Comparison of ENCODE assay signal across 21 cellular contexts in the genomic region with DNA sequence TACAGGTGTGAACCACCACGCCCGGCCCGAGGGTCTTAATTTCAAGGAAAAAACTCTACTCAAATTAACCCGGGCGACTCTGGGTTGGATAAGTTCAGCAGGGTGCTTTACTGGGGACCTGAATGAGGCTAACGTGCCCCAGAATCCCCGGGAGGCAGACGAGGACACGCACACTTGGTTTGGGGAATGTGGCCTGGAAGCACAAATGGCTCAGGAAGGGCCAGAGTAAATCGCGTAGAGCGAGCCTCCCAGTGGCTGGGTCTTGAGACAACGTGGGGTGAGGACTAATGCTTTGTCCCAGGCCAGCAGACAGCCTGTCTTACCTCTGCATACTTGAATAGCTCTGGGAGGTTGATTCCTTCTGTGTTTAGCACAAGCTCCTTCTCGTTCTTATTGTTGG.
DNase-seq lines count a peak whose midpoint lies in the region; ATAC-seq and TF ChIP-seq lines count a peak whose summit lies in the region.
"Had no signal": no experiment of that assay in that cellular context is flagged by ENCODE, and none has a peak within 500 bp of the region (broad histone marks: within the 10 kb centered on the region; RNA-seq: fewer than 3 reads in every experiment).

No MANE protein-coding gene starts in this region.

- no peaks in the 10 kb centered on the region for H3K9me3 ChIP-seq in right atrium auricular region
- no peaks in the 10 kb centered on the region for H3K9me3 ChIP-seq in naive thymus-derived CD4-positive, alpha-beta T cell (ENCODE audit: control insufficient read depth in 2 of 3, low read length in 3 of 3)
- H3K9me3 ChIP-seq: Peyer's patch had no signal

- no peak overlapping the region for H3K4me3 Mint-ChIP-seq in activated CD4-positive, alpha-beta T cell treated with anti-CD3 and anti-CD28 coated beads, Interleukin-2, amount 10 ng/mL, durations not matched to agents 24 days and 14 days
- no peak overlapping the region for H3K4me3 Mint-ChIP-seq in activated CD4-positive, alpha-beta T cell treated with anti-CD3 and anti-CD28 coated beads, Interleukin-2, amount 10 ng/mL, durations not matched to agents 7 days and 5 days
- H3K4me3 Mint-ChIP-seq in naive thymus-derived CD4-positive, alpha-beta T cell, result no peak overlapping the region
- H3K4me3 Mint-ChIP-seq in activated T-helper 2 cell treated with anti-CD3 and anti-CD28 coated beads, Interferon-gamma antibody, Interleukin-2, Interleukin-4, amounts not matched to agents 10 μg/mL and 5 μg/mL and 100 μg/mL, durations not matched to agents 14 hours and 24 hours and 36 hours (ENCODE audit: low read depth), result no peak overlapping the region

- DNase-seq in activated CD4-positive, alpha-beta T cell treated with anti-CD3 and anti-CD28 coated beads, Interleukin-2, amount 10 ng/mL, durations not matched to agents 24 days and 14 days, result no peak
- no peak for DNase-seq in activated CD4-positive, alpha-beta T cell treated with anti-CD3 and anti-CD28 coated beads, Interleukin-2, amount 10 ng/mL, durations not matched to agents 7 days and 5 days
- peak; percentile 74 for DNase-seq in cardiac septum (ENCODE audit: low spot score)
- no peak for DNase-seq in right atrium auricular region (ENCODE audit: low spot score)
- no peak for DNase-seq in naive thymus-derived CD4-positive, alpha-beta T cell
- no peak for DNase-seq in activated T-helper 2 cell treated with anti-CD3 and anti-CD28 coated beads, Interferon-gamma antibody, Interleukin-2, Interleukin-4, amounts not matched to agents 10 μg/mL and 5 μg/mL and 100 μg/mL, durations not matched to agents 14 hours and 24 hours and 36 hours (ENCODE audit: low spot score)
- DNase-seq in foreskin keratinocyte, result no peak
- DNase-seq: AML-193, C1 segment of cervical spinal cord, EL, GF-D8, GOT3, HCEC 1CT, KBM-7, MM.1S, NCI-H1048, NCI-H1417 treated with DMSO at 0.1 percent for 48 hours, NCI-H187, NCI-H446, NCI-H526, Peyer's patch had no signal

- H3K4me1 ChIP-seq in right atrium auricular region, result peaks cover 0 to 33% of the 10 kb centered on the region in 2 donors
- peaks cover 6 to 22% of the 10 kb centered on the region in 2 donors for H3K4me1 ChIP-seq in naive thymus-derived CD4-positive, alpha-beta T cell (ENCODE audit: control insufficient read depth in 2 of 2, insufficient read depth in 2 of 2, low read length in 2 of 2)
- H3K4me1 ChIP-seq in foreskin keratinocyte, result peaks cover under 1% of the 10 kb centered on the region

- H3K36me3 Mint-ChIP-seq in activated CD4-positive, alpha-beta T cell treated with anti-CD3 and anti-CD28 coated beads, Interleukin-2, amount 10 ng/mL, durations not matched to agents 24 days and 14 days (ENCODE audit: low read depth), result peaks cover 80% of the 10 kb centered on the region
- peaks cover 71% of the 10 kb centered on the region for H3K36me3 Mint-ChIP-seq in activated CD4-positive, alpha-beta T cell treated with anti-CD3 and anti-CD28 coated beads, Interleukin-2, amount 10 ng/mL, durations not matched to agents 7 days and 5 days (ENCODE audit: low read depth)
- peaks cover 13 to 65% (median 32%) of the 10 kb centered on the region in 5 donors for H3K36me3 Mint-ChIP-seq in naive thymus-derived CD4-positive, alpha-beta T cell
- H3K36me3 Mint-ChIP-seq in activated T-helper 2 cell treated with anti-CD3 and anti-CD28 coated beads, Interferon-gamma antibody, Interleukin-2, Interleukin-4, amounts not matched to agents 10 μg/mL and 5 μg/mL and 100 μg/mL, durations not matched to agents 14 hours and 24 hours and 36 hours (ENCODE audit: low read depth), result peaks cover 86% of the 10 kb centered on the region

- intact Hi-C loops in activated CD4-positive, alpha-beta T cell treated with anti-CD3 and anti-CD28 coated beads, Interleukin-2, amount 10 ng/mL, durations not matched to agents 24 days and 14 days (cut with micrococcal nuclease), result no loop called here
- intact Hi-C loops in cardiac septum (cut with DNase I), result loop anchor here (2.0 to 10.0 kb wide), 2 partner anchors 45 to 143 kb away; no protein-coding TSS in a partner anchor
- intact Hi-C loops in naive thymus-derived CD4-positive, alpha-beta T cell (cut with micrococcal nuclease), result loop anchor here in 1 of 2 donors (10.0 kb wide), 1 partner anchor 705 kb away; the partner anchor contains the start of gene TGOLN2
- intact Hi-C loops in activated T-helper 2 cell treated with anti-CD3 and anti-CD28 coated beads, Interferon-gamma antibody, Interleukin-2, Interleukin-4, amounts not matched to agents 10 μg/mL and 5 μg/mL and 100 μg/mL, durations not matched to agents 14 hours and 24 hours and 36 hours (cut with micrococcal nuclease), result no loop called here

- H3K9me3 Mint-ChIP-seq in activated CD4-positive, alpha-beta T cell treated with anti-CD3 and anti-CD28 coated beads, Interleukin-2, amount 10 ng/mL, durations not matched to agents 24 days and 14 days, result no peaks in the 10 kb centered on the region
- H3K9me3 Mint-ChIP-seq in activated CD4-positive, alpha-beta T cell treated with anti-CD3 and anti-CD28 coated beads, Interleukin-2, amount 10 ng/mL, durations not matched to agents 7 days and 5 days, result no peaks in the 10 kb centered on the region
- H3K9me3 Mint-ChIP-seq in naive thymus-derived CD4-positive, alpha-beta T cell, result no peaks in the 10 kb centered on the region
- H3K9me3 Mint-ChIP-seq in activated T-helper 2 cell treated with anti-CD3 and anti-CD28 coated beads, Interferon-gamma antibody, Interleukin-2, Interleukin-4, amounts not matched to agents 10 μg/mL and 5 μg/mL and 100 μg/mL, durations not matched to agents 14 hours and 24 hours and 36 hours, result no peaks in the 10 kb centered on the region

- no peaks in the 10 kb centered on the region for H3K27me3 Mint-ChIP-seq in activated CD4-positive, alpha-beta T cell treated with anti-CD3 and anti-CD28 coated beads, Interleukin-2, amount 10 ng/mL, durations not matched to agents 24 days and 14 days
- H3K27me3 Mint-ChIP-seq in activated CD4-positive, alpha-beta T cell treated with anti-CD3 and anti-CD28 coated beads, Interleukin-2, amount 10 ng/mL, durations not matched to agents 7 days and 5 days, result no peaks in the 10 kb centered on the region
- H3K27me3 Mint-ChIP-seq in naive thymus-derived CD4-positive, alpha-beta T cell, result no peaks in the 10 kb centered on the region
- no peaks in the 10 kb centered on the region for H3K27me3 Mint-ChIP-seq in activated T-helper 2 cell treated with anti-CD3 and anti-CD28 coated beads, Interferon-gamma antibody, Interleukin-2, Interleukin-4, amounts not matched to agents 10 μg/mL and 5 μg/mL and 100 μg/mL, durations not matched to agents 14 hours and 24 hours and 36 hours (ENCODE audit: low read depth)

- H3K27me3 ChIP-seq in right atrium auricular region, result no peaks in the 10 kb centered on the region
- no peaks in the 10 kb centered on the region for H3K27me3 ChIP-seq in naive thymus-derived CD4-positive, alpha-beta T cell (ENCODE audit: control insufficient read depth in 2 of 2, insufficient read depth in 2 of 2, low read length in 2 of 2)
- no peaks in the 10 kb centered on the region for H3K27me3 ChIP-seq in foreskin keratinocyte
- H3K27me3 ChIP-seq: Peyer's patch had no signal

- peaks cover 7% of the 10 kb centered on the region for H3K4me1 Mint-ChIP-seq in activated CD4-positive, alpha-beta T cell treated with anti-CD3 and anti-CD28 coated beads, Interleukin-2, amount 10 ng/mL, durations not matched to agents 24 days and 14 days
- H3K4me1 Mint-ChIP-seq in activated CD4-positive, alpha-beta T cell treated with anti-CD3 and anti-CD28 coated beads, Interleukin-2, amount 10 ng/mL, durations not matched to agents 7 days and 5 days, result peaks cover 23% of the 10 kb centered on the region
- H3K4me1 Mint-ChIP-seq in naive thymus-derived CD4-positive, alpha-beta T cell, result peaks cover 12 to 43% (median 32%) of the 10 kb centered on the region in 7 donors
- peaks cover 8% of the 10 kb centered on the region for H3K4me1 Mint-ChIP-seq in activated T-helper 2 cell treated with anti-CD3 and anti-CD28 coated beads, Interferon-gamma antibody, Interleukin-2, Interleukin-4, amounts not matched to agents 10 μg/mL and 5 μg/mL and 100 μg/mL, durations not matched to agents 14 hours and 24 hours and 36 hours (ENCODE audit: low read depth)

- H3K4me3 ChIP-seq in right atrium auricular region, result no peak overlapping the region
- no peak overlapping the region for H3K4me3 ChIP-seq in naive thymus-derived CD4-positive, alpha-beta T cell (ENCODE audit: low read length)
- H3K4me3 ChIP-seq: Peyer's patch had no signal

- H3K27ac ChIP-seq in right atrium auricular region (no peak overlapping the region), foreskin keratinocyte (no peak overlapping the region)
- H3K27ac ChIP-seq in naive thymus-derived CD4-positive, alpha-beta T cell (ENCODE audit: low read depth, low read length), result no peak overlapping the region
- H3K27ac ChIP-seq: Peyer's patch had no signal

- H3K36me3 ChIP-seq in right atrium auricular region, result peaks cover 63% of the 10 kb centered on the region
- H3K36me3 ChIP-seq in naive thymus-derived CD4-positive, alpha-beta T cell (ENCODE audit: control insufficient read depth in 2 of 3, insufficient read depth in 3 of 3, low read length in 3 of 3), result peaks cover 15 to 85% (median 26%) of the 10 kb centered on the region in 3 experiments

- POLR2A ChIA-PET in activated CD4-positive, alpha-beta T cell treated with anti-CD3 and anti-CD28 coated beads, Interleukin-2, amount 10 ng/mL, durations not matched to agents 7 days and 5 days (lab: Charles Lee), result no interaction called here
- POLR2A ChIA-PET in naive thymus-derived CD4-positive, alpha-beta T cell (lab: Charles Lee), result no interaction called here

- TF ChIP-seq CTCF in right atrium auricular region (IDR thresholded peaks at IDR 0.05) (no peak), foreskin keratinocyte (conservative IDR thresholded peaks at IDR 0.05) (no peak)

- CTCF ChIA-PET in activated CD4-positive, alpha-beta T cell treated with anti-CD3 and anti-CD28 coated beads, Interleukin-2, amount 10 ng/mL, durations not matched to agents 7 days and 5 days (lab: Charles Lee), result interaction anchor here (1.0 to 1.4 kb wide), 2 partner anchors 31 to 36 kb away, joined by 3 to 5 read pairs; no protein-coding TSS in a partner anchor
- CTCF ChIA-PET in naive thymus-derived CD4-positive, alpha-beta T cell (lab: Charles Lee), result no interaction called here

- H3K27ac Mint-ChIP-seq in activated CD4-positive, alpha-beta T cell treated with anti-CD3 and anti-CD28 coated beads, Interleukin-2, amount 10 ng/mL, durations not matched to agents 24 days and 14 days, result peak overlapping the region; percentile 32
- H3K27ac Mint-ChIP-seq in activated CD4-positive, alpha-beta T cell treated with anti-CD3 and anti-CD28 coated beads, Interleukin-2, amount 10 ng/mL, durations not matched to agents 7 days and 5 days, result no peak overlapping the region
- H3K27ac Mint-ChIP-seq in naive thymus-derived CD4-positive, alpha-beta T cell, result peak overlapping the region in 7 of 9 donors; percentile 38 to 88 (median 82)
- H3K27ac Mint-ChIP-seq in activated T-helper 2 cell treated with anti-CD3 and anti-CD28 coated beads, Interferon-gamma antibody, Interleukin-2, Interleukin-4, amounts not matched to agents 10 μg/mL and 5 μg/mL and 100 μg/mL, durations not matched to agents 14 hours and 24 hours and 36 hours, result no peak overlapping the region

- ATAC-seq in naive thymus-derived CD4-positive, alpha-beta T cell, result no peak
- ATAC-seq in foreskin keratinocyte, result no peak

Comparison
In these comparisons a context has a peak if more than half of its experiments do, and no peak if none do; other contexts are left out.
1. H3K27ac Mint-ChIP-seq: peak in activated CD4-positive, alpha-beta T cell treated with anti-CD3 and anti-CD28 coated beads, Interleukin-2, amount 10 ng/mL, durations not matched to agents 24 days and 14 days (single experiment) and naive thymus-derived CD4-positive, alpha-beta T cell (7 of 9); none in activated CD4-positive, alpha-beta T cell treated with anti-CD3 and anti-CD28 coated beads, Interleukin-2, amount 10 ng/mL, durations not matched to agents 7 days and 5 days (single experiment) and activated T-helper 2 cell treated with anti-CD3 and anti-CD28 coated beads, Interferon-gamma antibody, Interleukin-2, Interleukin-4, amounts not matched to agents 10 μg/mL and 5 μg/mL and 100 μg/mL, durations not matched to agents 14 hours and 24 hours and 36 hours (single experiment).